In genomic region chr20:64083380-64084208, GRCh38 we compare ENCODE assay signal across 1 cellular context.
TF ChIP-seq lines count a peak whose summit lies in the region.

No MANE protein-coding gene starts in this region.

TF ChIP-seq in IMR-90, 13 proteins besides CTCF, POLR2A, EP300 and RAD21:
- TF ChIP-seq NFE2L2 (IDR thresholded peaks at IDR 0.05; ENCODE audit: low read depth, low read length) (no peak), SMC3 (IDR thresholded peaks at IDR 0.05; ENCODE audit: low read depth, low read length) (peak; percentile 32; the same call in 1 of the 2 replicates)
